In genomic region chr1:223870617-223871574, GRCh38 we compare ENCODE assay signal across 13 cellular contexts. TPM values are rescaled to one million over a fixed set of nuclear protein-coding genes. Genes with fewer than 3 reads are reported as not detected.
DNase-seq lines count a peak whose midpoint lies in the region; ATAC-seq and TF ChIP-seq lines count a peak whose summit lies in the region.
"Had no signal": no experiment of that assay in that cellular context is flagged by ENCODE, and none has a peak within 500 bp of the region (broad histone marks: within the 10 kb centered on the region; RNA-seq: fewer than 3 reads in every experiment).

No MANE protein-coding gene starts in this region.

- POLR2A ChIA-PET in CD8-positive, alpha-beta memory T cell (lab: Charles Lee) = no interaction called here
- POLR2A ChIA-PET in WTC11 (lab: Charles Lee) = no interaction called here
- POLR2A ChIA-PET in naive thymus-derived CD4-positive, alpha-beta T cell (lab: Charles Lee) = no interaction called here

- DNase-seq in CD8-positive, alpha-beta memory T cell = no peak
- peak; percentile 92 for DNase-seq in NB4 (ENCODE audit: low read depth)
- DNase-seq in WTC11 (ENCODE audit: low spot score) = no peak
- DNase-seq in naive thymus-derived CD4-positive, alpha-beta T cell = no peak
- no peak for DNase-seq in NCI-H128 (lab: John Stamatoyannopoulos, UW; ENCODE audit: unreplicated experiment)
- DNase-seq: central memory CD4-positive, alpha-beta T cell; KBM-7; NCI-H2171 treated with DMSO at 0.1 percent for 48 hours; RPMI8226 had no signal

- TF ChIP-seq POLR2A in NB4 (IDR thresholded peaks at IDR 0.05; ENCODE audit: extremely low read depth, insufficient read length) (peak; percentile 48), gastroesophageal sphincter (IDR thresholded peaks at IDR 0.05) (no peak)

- CTCF ChIA-PET in CD8-positive, alpha-beta memory T cell (lab: Charles Lee) = no interaction called here
- CTCF ChIA-PET in WTC11 (lab: Charles Lee) = interaction anchor here (0.5 to 1.1 kb wide), 4 partner anchors 24 to 246 kb away, joined by 3 to 4 read pairs (median 3); partner anchors contain the start of gene TP53BP2
- CTCF ChIA-PET in naive thymus-derived CD4-positive, alpha-beta T cell (lab: Charles Lee) = no interaction called here

- no peaks in the 10 kb centered on the region for H3K36me3 ChIP-seq in CD8-positive, alpha-beta memory T cell (ENCODE audit: insufficient read depth, low read length)
- H3K36me3 ChIP-seq in naive thymus-derived CD4-positive, alpha-beta T cell (ENCODE audit: control insufficient read depth in 2 of 3, insufficient read depth in 3 of 3, low read length in 3 of 3) = no peaks in the 10 kb centered on the region
- no peaks in the 10 kb centered on the region for H3K36me3 ChIP-seq in gastroesophageal sphincter
- H3K36me3 ChIP-seq: HAP-1 had no signal

- TF ChIP-seq CTCF in NB4 (IDR thresholded peaks at IDR 0.05; ENCODE audit: low read depth, low read length) = no peak
- no peak for TF ChIP-seq CTCF in WTC11 (IDR thresholded peaks at IDR 0.05)
- TF ChIP-seq CTCF in gastroesophageal sphincter (IDR thresholded peaks at IDR 0.05) = no peak

- H3K9me3 Mint-ChIP-seq in CD8-positive, alpha-beta memory T cell = peaks cover 0 to 2% (median 0%) of the 10 kb centered on the region in 5 donors
- peaks cover 6% of the 10 kb centered on the region for H3K9me3 Mint-ChIP-seq in WTC11
- H3K9me3 Mint-ChIP-seq in naive thymus-derived CD4-positive, alpha-beta T cell = peaks cover 0 to 5% (median 0%) of the 10 kb centered on the region in 11 donors

- TF ChIP-seq EP300 in gastroesophageal sphincter (IDR thresholded peaks at IDR 0.05) = no peak

- H3K27ac ChIP-seq in CD8-positive, alpha-beta memory T cell (ENCODE audit: low read depth, low read length) = no peak overlapping the region
- no peak overlapping the region for H3K27ac ChIP-seq in naive thymus-derived CD4-positive, alpha-beta T cell (ENCODE audit: low read depth, low read length)
- no peak overlapping the region for H3K27ac ChIP-seq in gastroesophageal sphincter

- peak overlapping the region in 4 of 7 donors; percentile 9 to 35 (median 16) for H3K4me3 Mint-ChIP-seq in CD8-positive, alpha-beta memory T cell
- no peak overlapping the region; the same call in 1 of the 2 replicates for H3K4me3 Mint-ChIP-seq in WTC11
- H3K4me3 Mint-ChIP-seq in naive thymus-derived CD4-positive, alpha-beta T cell = peak overlapping the region in 5 of 10 donors; percentile 20 to 66 (median 41)

- intact Hi-C loops in naive thymus-derived CD4-positive, alpha-beta T cell (cut with micrococcal nuclease) = no loop called here

- no peaks in the 10 kb centered on the region for H3K36me3 Mint-ChIP-seq in CD8-positive, alpha-beta memory T cell
- peaks cover 6% of the 10 kb centered on the region; the same call in 1 of the 2 replicates for H3K36me3 Mint-ChIP-seq in WTC11
- peaks cover 0 to 6% (median 0%) of the 10 kb centered on the region in 5 donors for H3K36me3 Mint-ChIP-seq in naive thymus-derived CD4-positive, alpha-beta T cell

- H3K4me1 Mint-ChIP-seq in CD8-positive, alpha-beta memory T cell = no peaks in the 10 kb centered on the region
- H3K4me1 Mint-ChIP-seq in WTC11 = peaks cover 19% of the 10 kb centered on the region
- no peaks in the 10 kb centered on the region for H3K4me1 Mint-ChIP-seq in naive thymus-derived CD4-positive, alpha-beta T cell

- H3K4me1 ChIP-seq in CD8-positive, alpha-beta memory T cell (ENCODE audit: insufficient read depth, low read length) = no peaks in the 10 kb centered on the region
- no peaks in the 10 kb centered on the region for H3K4me1 ChIP-seq in naive thymus-derived CD4-positive, alpha-beta T cell (ENCODE audit: control insufficient read depth in 2 of 2, insufficient read depth in 2 of 2, low read length in 2 of 2)
- H3K4me1 ChIP-seq in gastroesophageal sphincter = no peaks in the 10 kb centered on the region
- H3K4me1 ChIP-seq: HAP-1 had no signal

- H3K27me3 ChIP-seq in CD8-positive, alpha-beta memory T cell (ENCODE audit: insufficient read depth, low read length, poor library complexity, severe bottlenecking) = no peaks in the 10 kb centered on the region
- no peaks in the 10 kb centered on the region for H3K27me3 ChIP-seq in naive thymus-derived CD4-positive, alpha-beta T cell (ENCODE audit: control insufficient read depth in 2 of 2, insufficient read depth in 2 of 2, low read length in 2 of 2)
- peaks cover 16% of the 10 kb centered on the region for H3K27me3 ChIP-seq in gastroesophageal sphincter

- peaks cover 20 to 55% of the 10 kb centered on the region in 2 donors for H3K27me3 Mint-ChIP-seq in CD8-positive, alpha-beta memory T cell
- peaks cover 3% of the 10 kb centered on the region; the same call in 1 of the 2 replicates for H3K27me3 Mint-ChIP-seq in WTC11 (ENCODE audit: low read depth)
- H3K27me3 Mint-ChIP-seq in naive thymus-derived CD4-positive, alpha-beta T cell = peaks cover 13 to 46% (median 19%) of the 10 kb centered on the region in 5 donors

- 76 to 90% methylated on average over 2 to 4 of the region's 14 CpGs for WGBS in gastroesophageal sphincter (ENCODE audit: low coverage in 1 of 2), 2 donors

- H3K9me3 ChIP-seq in CD8-positive, alpha-beta memory T cell (ENCODE audit: low read length) = no peaks in the 10 kb centered on the region
- no peaks in the 10 kb centered on the region for H3K9me3 ChIP-seq in naive thymus-derived CD4-positive, alpha-beta T cell (ENCODE audit: control insufficient read depth in 2 of 3, low read length in 3 of 3)
- H3K9me3 ChIP-seq in gastroesophageal sphincter = no peaks in the 10 kb centered on the region

- H3K4me3 ChIP-seq in CD8-positive, alpha-beta memory T cell (ENCODE audit: low read length) = no peak overlapping the region
- peak overlapping the region; percentile 65 for H3K4me3 ChIP-seq in NB4 (ENCODE audit: low read depth, low read length)
- no peak overlapping the region for H3K4me3 ChIP-seq in naive thymus-derived CD4-positive, alpha-beta T cell (ENCODE audit: low read length)
- no peak overlapping the region for H3K4me3 ChIP-seq in gastroesophageal sphincter
- H3K4me3 ChIP-seq: HAP-1 had no signal

- peak overlapping the region in 1 of 8 donors; percentile 85 for H3K27ac Mint-ChIP-seq in CD8-positive, alpha-beta memory T cell
- no peak overlapping the region for H3K27ac Mint-ChIP-seq in WTC11
- peak overlapping the region in 1 of 9 donors; percentile 5 for H3K27ac Mint-ChIP-seq in naive thymus-derived CD4-positive, alpha-beta T cell

- ATAC-seq in WTC11 = peak; percentile 86
- peak; percentile 64 for ATAC-seq in naive thymus-derived CD4-positive, alpha-beta T cell
- no peak for ATAC-seq in HG02973 (IDR thresholded peaks at IDR 0.05; ENCODE audit: unreplicated experiment)
- ATAC-seq in HG03159 (IDR thresholded peaks at IDR 0.05; ENCODE audit: unreplicated experiment) = no peak
- ATAC-seq in gastroesophageal sphincter = no peak

TF ChIP-seq in WTC11, 78 proteins besides CTCF, POLR2A, EP300 and RAD21:
- no peak for TF ChIP-seq GRHL2 (CRISPR knock-in tag; IDR thresholded peaks at IDR 0.05; ENCODE audit: insufficient replicate concordance, severe bottlenecking)
- TF ChIP-seq, protein P1, sequence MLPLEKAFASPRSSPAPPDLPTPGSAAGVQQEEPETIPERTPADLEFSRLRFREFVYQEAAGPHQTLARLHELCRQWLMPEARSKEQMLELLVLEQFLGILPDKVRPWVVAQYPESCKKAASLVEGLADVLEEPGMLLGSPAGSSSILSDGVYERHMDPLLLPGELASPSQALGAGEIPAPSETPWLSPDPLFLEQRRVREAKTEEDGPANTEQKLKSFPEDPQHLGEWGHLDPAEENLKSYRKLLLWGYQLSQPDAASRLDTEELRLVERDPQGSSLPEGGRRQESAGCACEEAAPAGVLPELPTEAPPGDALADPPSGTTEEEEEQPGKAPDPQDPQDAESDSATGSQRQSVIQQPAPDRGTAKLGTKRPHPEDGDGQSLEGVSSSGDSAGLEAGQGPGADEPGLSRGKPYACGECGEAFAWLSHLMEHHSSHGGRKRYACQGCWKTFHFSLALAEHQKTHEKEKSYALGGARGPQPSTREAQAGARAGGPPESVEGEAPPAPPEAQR (CRISPR knock-in tag; IDR thresholded peaks at IDR 0.05) = 0 out of 2 replicates have a peak, but pooled peaks have one; percentile 2

RNA-seq across cellular contexts. Expression of gene TP53BP2, which starts 25.1 kb away (rescaled TPM):
- 10 to 100 TPM; 59.5 to 59.6 TPM for total RNA-seq in CD8-positive, alpha-beta memory T cell
- 16.5 TPM for polyA plus RNA-seq in CD8-positive, alpha-beta memory T cell
- total RNA-seq in WTC11 (2021) = 39.3 to 42.7 TPM (median 41.4 TPM) in 3 replicates
- total RNA-seq in naive thymus-derived CD4-positive, alpha-beta T cell = 100 to 1,000 TPM in 1 of 5 experiments, 10 to 100 TPM in 4; 30.3 to 120 (median 45.4) TPM
- polyA plus RNA-seq in naive thymus-derived CD4-positive, alpha-beta T cell = 10 to 100 TPM in 1 of 2 donors, 1 to 10 TPM in 1; 8.4 to 20.5 TPM
- total RNA-seq in gastroesophageal sphincter = 10 to 100 TPM; 30.0 to 85.3 (median 52.3) TPM

Comparison
In these comparisons a context has a peak if more than half of its experiments do, and no peak if none do; other contexts are left out.
1. ATAC-seq: peak in WTC11 (single experiment) and naive thymus-derived CD4-positive, alpha-beta T cell (single experiment); none in HG02973 (single experiment), HG03159 (single experiment) and gastroesophageal sphincter (single experiment).